ENCODE assay signal across 1 cellular context in the genomic region with DNA sequence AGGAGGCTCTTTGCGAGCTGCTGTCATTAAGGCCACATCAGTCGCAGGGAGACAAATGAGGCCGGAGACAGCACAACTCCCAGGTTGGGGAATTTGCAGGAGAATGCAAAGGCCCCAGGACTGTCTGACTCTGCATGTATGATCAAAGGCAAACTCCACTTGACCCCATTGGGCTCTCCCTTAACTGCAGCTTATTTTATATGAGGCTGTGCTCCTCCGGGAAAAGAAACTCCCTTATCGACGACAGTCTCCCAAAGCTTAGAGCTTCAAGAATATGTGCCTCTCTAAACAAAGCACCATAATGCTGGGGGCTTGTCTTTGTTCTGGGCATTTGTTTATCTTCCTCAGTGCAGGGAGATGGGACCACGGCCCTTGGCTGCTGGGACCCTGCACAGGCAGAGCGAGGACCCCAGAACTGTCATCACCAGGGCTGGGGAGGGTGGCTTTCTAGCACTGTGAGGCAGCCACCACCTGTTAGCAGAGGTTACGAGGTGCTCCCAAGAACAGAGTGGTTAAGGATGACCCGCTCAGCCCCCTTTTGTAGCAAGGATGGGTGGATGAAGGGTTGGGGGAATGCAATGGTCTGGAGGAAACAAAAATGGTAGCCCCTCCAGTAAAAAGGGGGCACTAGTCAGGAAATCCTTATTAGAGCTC.
TF ChIP-seq lines count a peak whose summit lies in the region.

No MANE protein-coding gene starts in this region.

TF ChIP-seq in GM23338, 12 proteins besides CTCF, POLR2A, EP300 and RAD21 (continued from another document):
- TF ChIP-seq, protein P1, sequence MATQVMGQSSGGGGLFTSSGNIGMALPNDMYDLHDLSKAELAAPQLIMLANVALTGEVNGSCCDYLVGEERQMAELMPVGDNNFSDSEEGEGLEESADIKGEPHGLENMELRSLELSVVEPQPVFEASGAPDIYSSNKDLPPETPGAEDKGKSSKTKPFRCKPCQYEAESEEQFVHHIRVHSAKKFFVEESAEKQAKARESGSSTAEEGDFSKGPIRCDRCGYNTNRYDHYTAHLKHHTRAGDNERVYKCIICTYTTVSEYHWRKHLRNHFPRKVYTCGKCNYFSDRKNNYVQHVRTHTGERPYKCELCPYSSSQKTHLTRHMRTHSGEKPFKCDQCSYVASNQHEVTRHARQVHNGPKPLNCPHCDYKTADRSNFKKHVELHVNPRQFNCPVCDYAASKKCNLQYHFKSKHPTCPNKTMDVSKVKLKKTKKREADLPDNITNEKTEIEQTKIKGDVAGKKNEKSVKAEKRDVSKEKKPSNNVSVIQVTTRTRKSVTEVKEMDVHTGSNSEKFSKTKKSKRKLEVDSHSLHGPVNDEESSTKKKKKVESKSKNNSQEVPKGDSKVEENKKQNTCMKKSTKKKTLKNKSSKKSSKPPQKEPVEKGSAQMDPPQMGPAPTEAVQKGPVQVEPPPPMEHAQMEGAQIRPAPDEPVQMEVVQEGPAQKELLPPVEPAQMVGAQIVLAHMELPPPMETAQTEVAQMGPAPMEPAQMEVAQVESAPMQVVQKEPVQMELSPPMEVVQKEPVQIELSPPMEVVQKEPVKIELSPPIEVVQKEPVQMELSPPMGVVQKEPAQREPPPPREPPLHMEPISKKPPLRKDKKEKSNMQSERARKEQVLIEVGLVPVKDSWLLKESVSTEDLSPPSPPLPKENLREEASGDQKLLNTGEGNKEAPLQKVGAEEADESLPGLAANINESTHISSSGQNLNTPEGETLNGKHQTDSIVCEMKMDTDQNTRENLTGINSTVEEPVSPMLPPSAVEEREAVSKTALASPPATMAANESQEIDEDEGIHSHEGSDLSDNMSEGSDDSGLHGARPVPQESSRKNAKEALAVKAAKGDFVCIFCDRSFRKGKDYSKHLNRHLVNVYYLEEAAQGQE (IDR thresholded peaks at IDR 0.05; ENCODE audit: unreplicated experiment), result no peak
- TF ChIP-seq ZNF114 (CRISPR knock-in tag; IDR thresholded peaks at IDR 0.05) (no peak), EZH2 (IDR thresholded peaks at IDR 0.05; ENCODE audit: low read depth, unreplicated experiment) (no peak), POLR2AphosphoS5 (IDR thresholded peaks at IDR 0.05; ENCODE audit: low read depth) (no peak), STAT1 (IDR thresholded peaks at IDR 0.05; ENCODE audit: unreplicated experiment) (no peak), EZH2phosphoT487 (IDR thresholded peaks at IDR 0.05; ENCODE audit: unreplicated experiment) (no peak)
TF ChIP-seq in GM23338: peak in this region for 0.
